ENCODE assay signal across 1 cellular context in the genomic region with DNA sequence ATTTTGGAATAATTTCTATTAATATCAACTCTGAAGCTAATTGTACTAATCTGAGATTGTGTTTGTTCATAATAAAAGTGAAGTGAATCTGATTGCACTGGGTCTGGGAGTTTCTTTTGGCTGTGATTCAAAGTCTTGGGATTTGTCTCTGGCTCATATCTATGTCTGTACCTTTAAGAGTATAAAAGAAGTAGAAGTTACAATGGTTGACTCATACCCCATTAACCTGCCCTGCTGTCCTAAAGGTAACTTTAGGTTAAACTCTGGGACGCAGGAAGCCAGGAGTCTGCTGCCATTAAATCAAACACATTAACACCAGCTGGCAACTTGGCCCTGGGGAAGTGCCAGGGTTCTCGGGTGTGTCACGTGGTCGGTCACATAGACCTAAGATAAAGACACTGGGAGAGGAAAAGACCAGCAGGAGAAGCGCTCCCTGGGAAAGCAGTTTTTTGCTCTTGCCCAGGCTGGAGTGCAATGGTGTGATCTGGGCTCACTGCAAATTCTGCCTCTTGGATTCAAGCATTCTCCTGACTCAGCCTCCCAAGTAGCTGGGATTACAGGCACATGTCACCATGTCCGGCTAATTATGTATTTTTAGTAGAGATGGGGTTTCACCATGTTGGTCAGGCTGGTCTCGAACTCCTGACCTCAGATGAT.
TF ChIP-seq lines count a peak whose summit lies in the region.

No MANE protein-coding gene starts in this region.

TF ChIP-seq in HEK293, 187 proteins besides CTCF, POLR2A, EP300 and RAD21 (continued from another document and continues in another):
- TF ChIP-seq AEBP2 (tag by site-specific recombination; IDR thresholded peaks at IDR 0.05; ENCODE audit: borderline replicate concordance) (no peak), ZNF214 (tag by site-specific recombination; IDR thresholded peaks at IDR 0.05; ENCODE audit: borderline replicate concordance) (no peak), ZNF791 (tag by site-specific recombination; IDR thresholded peaks at IDR 0.05) (no peak), ZNF521 (tag by site-specific recombination; IDR thresholded peaks at IDR 0.05) (no peak), ZFP41 (tag by site-specific recombination; IDR thresholded peaks at IDR 0.05; ENCODE audit: borderline replicate concordance) (no peak), ZNF747 (tag by site-specific recombination; IDR thresholded peaks at IDR 0.05) (no peak), ZNF707 (tag by site-specific recombination; IDR thresholded peaks at IDR 0.05) (no peak), SCRT1 (tag by site-specific recombination; IDR thresholded peaks at IDR 0.05; ENCODE audit: borderline replicate concordance) (no peak), ZNF37A (tag by site-specific recombination; IDR thresholded peaks at IDR 0.05) (no peak), ZNF555 (tag by site-specific recombination; conservative IDR thresholded peaks at IDR 0.05) (no peak), ZNF658 (tag by site-specific recombination; IDR thresholded peaks at IDR 0.05) (no peak), ZNF549 (tag by site-specific recombination; IDR thresholded peaks at IDR 0.05) (no peak; the same call in 1 of the 2 replicates), ZNF239 (tag by site-specific recombination; IDR thresholded peaks at IDR 0.05) (no peak), ZNF449 (tag by site-specific recombination; IDR thresholded peaks at IDR 0.05) (no peak), ZNF510 (tag by site-specific recombination; IDR thresholded peaks at IDR 0.05; ENCODE audit: insufficient replicate concordance) (no peak), ZSCAN23 (tag by site-specific recombination; IDR thresholded peaks at IDR 0.05) (no peak), ZNF548 (tag by site-specific recombination; IDR thresholded peaks at IDR 0.05) (no peak), ZNF473 (tag by site-specific recombination; IDR thresholded peaks at IDR 0.05) (no peak), ZNF623 (tag by site-specific recombination; IDR thresholded peaks at IDR 0.05) (no peak), BCL11A (tag by site-specific recombination; IDR thresholded peaks at IDR 0.05; ENCODE audit: low read depth) (no peak), ZFP37 (tag by site-specific recombination; IDR thresholded peaks at IDR 0.05) (no peak), OSR2 (tag by site-specific recombination; IDR thresholded peaks at IDR 0.05) (peak; percentile 78), KLF16 (tag by site-specific recombination; IDR thresholded peaks at IDR 0.05) (no peak), ZNF830 (tag by site-specific recombination; IDR thresholded peaks at IDR 0.05; ENCODE audit: low read depth) (no peak), ZNF670 (tag by site-specific recombination; IDR thresholded peaks at IDR 0.05; ENCODE audit: low read depth) (no peak), ZNF366 (tag by site-specific recombination; conservative IDR thresholded peaks at IDR 0.05) (peak; percentile 49), REST (tag by site-specific recombination; IDR thresholded peaks at IDR 0.05) (no peak), ZSCAN30 (tag by site-specific recombination; IDR thresholded peaks at IDR 0.05) (peak; percentile 72; the same call in 1 of the 2 replicates), ZNF585B (tag by site-specific recombination; IDR thresholded peaks at IDR 0.05) (no peak), ZNF266 (tag by site-specific recombination; IDR thresholded peaks at IDR 0.05; ENCODE audit: low read depth) (no peak), PRDM4 (tag by site-specific recombination; IDR thresholded peaks at IDR 0.05) (peak; percentile 64), WT1 (tag by site-specific recombination; IDR thresholded peaks at IDR 0.05) (no peak), ZNF133 (tag by site-specific recombination; IDR thresholded peaks at IDR 0.05) (no peak), ZNF558 (tag by site-specific recombination; IDR thresholded peaks at IDR 0.05) (no peak), YY1 (tag by site-specific recombination; IDR thresholded peaks at IDR 0.05) (no peak), ZBTB48 (tag by site-specific recombination; IDR thresholded peaks at IDR 0.05) (0 out of 2 replicates have a peak, but pooled peaks have one; percentile 59)
- TF ChIP-seq, protein P1, sequence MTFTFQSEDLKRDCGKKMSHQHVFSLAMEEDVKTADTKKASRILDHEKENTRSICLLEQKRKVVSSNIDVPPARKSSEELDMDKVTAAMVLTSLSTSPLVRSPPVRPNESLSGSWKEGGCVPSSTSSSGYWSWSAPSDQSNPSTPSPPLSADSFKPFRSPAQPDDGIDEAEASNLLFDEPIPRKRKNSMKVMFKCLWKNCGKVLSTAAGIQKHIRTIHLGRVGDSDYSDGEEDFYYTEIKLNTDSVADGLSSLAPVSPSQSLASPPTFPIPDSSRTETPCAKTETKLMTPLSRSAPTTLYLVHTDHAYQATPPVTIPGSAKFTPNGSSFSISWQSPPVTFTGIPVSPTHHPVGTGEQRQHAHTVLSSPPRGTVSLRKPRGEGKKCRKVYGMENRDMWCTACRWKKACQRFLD (tag by site-specific recombination; IDR thresholded peaks at IDR 0.05) = no peak
- TF ChIP-seq, protein P2, sequence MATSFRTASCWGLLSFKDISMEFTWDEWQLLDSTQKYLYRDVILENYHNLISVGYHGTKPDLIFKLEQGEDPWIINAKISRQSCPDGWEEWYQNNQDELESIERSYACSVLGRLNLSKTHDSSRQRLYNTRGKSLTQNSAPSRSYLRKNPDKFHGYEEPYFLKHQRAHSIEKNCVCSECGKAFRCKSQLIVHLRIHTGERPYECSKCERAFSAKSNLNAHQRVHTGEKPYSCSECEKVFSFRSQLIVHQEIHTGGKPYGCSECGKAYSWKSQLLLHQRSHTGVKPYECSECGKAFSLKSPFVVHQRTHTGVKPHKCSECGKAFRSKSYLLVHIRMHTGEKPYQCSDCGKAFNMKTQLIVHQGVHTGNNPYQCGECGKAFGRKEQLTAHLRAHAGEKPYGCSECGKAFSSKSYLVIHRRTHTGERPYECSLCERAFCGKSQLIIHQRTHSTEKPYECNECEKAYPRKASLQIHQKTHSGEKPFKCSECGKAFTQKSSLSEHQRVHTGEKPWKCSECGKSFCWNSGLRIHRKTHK (tag by site-specific recombination; IDR thresholded peaks at IDR 0.05) = no peak
- TF ChIP-seq, protein P3, sequence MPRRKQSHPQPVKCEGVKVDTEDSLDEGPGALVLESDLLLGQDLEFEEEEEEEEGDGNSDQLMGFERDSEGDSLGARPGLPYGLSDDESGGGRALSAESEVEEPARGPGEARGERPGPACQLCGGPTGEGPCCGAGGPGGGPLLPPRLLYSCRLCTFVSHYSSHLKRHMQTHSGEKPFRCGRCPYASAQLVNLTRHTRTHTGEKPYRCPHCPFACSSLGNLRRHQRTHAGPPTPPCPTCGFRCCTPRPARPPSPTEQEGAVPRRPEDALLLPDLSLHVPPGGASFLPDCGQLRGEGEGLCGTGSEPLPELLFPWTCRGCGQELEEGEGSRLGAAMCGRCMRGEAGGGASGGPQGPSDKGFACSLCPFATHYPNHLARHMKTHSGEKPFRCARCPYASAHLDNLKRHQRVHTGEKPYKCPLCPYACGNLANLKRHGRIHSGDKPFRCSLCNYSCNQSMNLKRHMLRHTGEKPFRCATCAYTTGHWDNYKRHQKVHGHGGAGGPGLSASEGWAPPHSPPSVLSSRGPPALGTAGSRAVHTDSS (tag by site-specific recombination; IDR thresholded peaks at IDR 0.05) = no peak
- TF ChIP-seq, protein P4, sequence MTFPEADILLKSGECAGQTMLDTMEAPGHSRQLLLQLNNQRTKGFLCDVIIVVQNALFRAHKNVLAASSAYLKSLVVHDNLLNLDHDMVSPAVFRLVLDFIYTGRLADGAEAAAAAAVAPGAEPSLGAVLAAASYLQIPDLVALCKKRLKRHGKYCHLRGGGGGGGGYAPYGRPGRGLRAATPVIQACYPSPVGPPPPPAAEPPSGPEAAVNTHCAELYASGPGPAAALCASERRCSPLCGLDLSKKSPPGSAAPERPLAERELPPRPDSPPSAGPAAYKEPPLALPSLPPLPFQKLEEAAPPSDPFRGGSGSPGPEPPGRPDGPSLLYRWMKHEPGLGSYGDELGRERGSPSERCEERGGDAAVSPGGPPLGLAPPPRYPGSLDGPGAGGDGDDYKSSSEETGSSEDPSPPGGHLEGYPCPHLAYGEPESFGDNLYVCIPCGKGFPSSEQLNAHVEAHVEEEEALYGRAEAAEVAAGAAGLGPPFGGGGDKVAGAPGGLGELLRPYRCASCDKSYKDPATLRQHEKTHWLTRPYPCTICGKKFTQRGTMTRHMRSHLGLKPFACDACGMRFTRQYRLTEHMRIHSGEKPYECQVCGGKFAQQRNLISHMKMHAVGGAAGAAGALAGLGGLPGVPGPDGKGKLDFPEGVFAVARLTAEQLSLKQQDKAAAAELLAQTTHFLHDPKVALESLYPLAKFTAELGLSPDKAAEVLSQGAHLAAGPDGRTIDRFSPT (tag by site-specific recombination; IDR thresholded peaks at IDR 0.05) = peak; percentile 53; the same call in 1 of the 2 replicates
- TF ChIP-seq, protein P5, sequence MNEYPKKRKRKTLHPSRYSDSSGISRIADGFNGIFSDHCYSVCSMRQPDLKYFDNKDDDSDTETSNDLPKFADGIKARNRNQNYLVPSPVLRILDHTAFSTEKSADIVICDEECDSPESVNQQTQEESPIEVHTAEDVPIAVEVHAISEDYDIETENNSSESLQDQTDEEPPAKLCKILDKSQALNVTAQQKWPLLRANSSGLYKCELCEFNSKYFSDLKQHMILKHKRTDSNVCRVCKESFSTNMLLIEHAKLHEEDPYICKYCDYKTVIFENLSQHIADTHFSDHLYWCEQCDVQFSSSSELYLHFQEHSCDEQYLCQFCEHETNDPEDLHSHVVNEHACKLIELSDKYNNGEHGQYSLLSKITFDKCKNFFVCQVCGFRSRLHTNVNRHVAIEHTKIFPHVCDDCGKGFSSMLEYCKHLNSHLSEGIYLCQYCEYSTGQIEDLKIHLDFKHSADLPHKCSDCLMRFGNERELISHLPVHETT (tag by site-specific recombination; IDR thresholded peaks at IDR 0.05) = no peak
